1 cellular context compared by ENCODE assay signal in genomic region chr2:234044157-234044556, GRCh38.
TF ChIP-seq lines count a peak whose summit lies in the region.

No MANE protein-coding gene starts in this region.

TF ChIP-seq in Ishikawa, 13 proteins besides CTCF, POLR2A, EP300 and RAD21 (continued from another document):
- TF ChIP-seq REST (IDR thresholded peaks at IDR 0.05; ENCODE audit: low read depth) (no peak), NFIC (IDR thresholded peaks at IDR 0.05) (peak; percentile 68), ZBTB7A (IDR thresholded peaks at IDR 0.05; ENCODE audit: low read depth) (no peak), CREB1 (IDR thresholded peaks at IDR 0.05; ENCODE audit: low read depth) (no peak)
